8 cellular contexts compared by ENCODE assay signal in genomic region chr7:100049441-100050291, GRCh38. TPM values are rescaled to one million over a fixed set of nuclear protein-coding genes. Genes with fewer than 3 reads are reported as not detected.
DNase-seq lines count a peak whose midpoint lies in the region; ATAC-seq, FAIRE-seq and TF ChIP-seq lines count a peak whose summit lies in the region.

Gene ZSCAN21 (plus strand): TSS chr7:100049774. CDS start chr7:100057007, 7,233 bp downstream.

- no peaks in the 10 kb centered on the region for H3K36me3 ChIP-seq in endothelial cell of umbilical vein (ENCODE audit: control insufficient read depth in 2 of 2, extremely low read depth in 1 of 2, insufficient read depth in 2 of 2, low read length in 2 of 2)

- TSS peak; percentile 87 for BruUV-seq in endothelial cell of umbilical vein (replicated peaks; lab: Mats Ljungman, UMichigan)

- peak within 1 kb of the TSS; percentile 76 for H3K9ac ChIP-seq in endothelial cell of umbilical vein (replicated peaks; ENCODE audit: extremely low read depth, insufficient read depth, low read length)

- H3K79me2 ChIP-seq in endothelial cell of umbilical vein (ENCODE audit: control insufficient read depth, insufficient read depth, low read length): no peaks in the 10 kb centered on the region

- POLR2A ChIA-PET in endothelial cell of umbilical vein (lab: Charles Lee): interaction anchor here (1.0 to 1.3 kb wide), 3 partner anchors 34 to 56 kb away, joined by 3 to 6 read pairs (median 3); partner anchors contain the start of gene ZKSCAN1

- intact Hi-C loops in endothelial cell of umbilical vein (cut with micrococcal nuclease): loop anchor here (1.0 to 5.0 kb wide), 4 partner anchors 8 to 72 kb away; partner anchors contain the start of genes AZGP1, ZKSCAN1 and ZNF3

- H3K4me2 ChIP-seq in endothelial cell of umbilical vein (ENCODE audit: insufficient read depth, low read length): peak within 1 kb of the TSS; percentile 87

- DNase-seq in CMK (ENCODE audit: low read depth): peak; percentile 68
- DNase-seq in HS-27A (ENCODE audit: low read depth): peak; percentile 23
- DNase-seq in NOMO-1 treated with dmso at 0.1 percent for 144 hours (lab: John Stamatoyannopoulos, UW; ENCODE audit: unreplicated experiment): peak; percentile 66
- DNase-seq in activated CD8-positive, alpha-beta memory T cell treated with anti-CD3 and anti-CD28 coated beads, Interleukin-2, amount 50 U/mL, for 48 hours: peak; percentile 95
- peak; percentile 81 for DNase-seq in endothelial cell of umbilical vein (ENCODE audit: low read depth, low spot score)
- DNase-seq in midbrain (lab: John Stamatoyannopoulos, UW): peak; percentile 87
- peak; percentile 65 to 78 for DNase-seq in stimulated activated CD8-positive, alpha-beta memory T cell treated with anti-CD3 and anti-CD28 coated beads, Interleukin-15, amount 100 ng/mL, for 48 hours (ENCODE audit: low read depth in 2 of 2)

- dilution Hi-C loops in endothelial cell of umbilical vein (cut with MboI; ENCODE audit: extremely low pct_ligation_motif_present, low sequenced_read_pairs): no loop called here

- peak within 1 kb of the TSS; percentile 70 for H3K27ac ChIP-seq in endothelial cell of umbilical vein (ENCODE audit: insufficient read depth, low read depth, low read length)

- no peaks in the 10 kb centered on the region for H3K9me1 ChIP-seq in endothelial cell of umbilical vein (replicated peaks; ENCODE audit: control insufficient read depth, extremely low read depth, insufficient read depth, low read length)

- ATAC-seq in GM19455 (IDR thresholded peaks at IDR 0.05; ENCODE audit: unreplicated experiment): peak; percentile 92

- H4K20me1 ChIP-seq in endothelial cell of umbilical vein (replicated peaks; ENCODE audit: control insufficient read depth, extremely low read depth, insufficient read depth, low read length): no peaks in the 10 kb centered on the region

- CTCF ChIA-PET in endothelial cell of umbilical vein (lab: Charles Lee): interaction anchor here (0.8 to 9.1 kb wide), 7 partner anchors 9 to 136 kb away, joined by 3 to 158 read pairs (median 3); no protein-coding TSS in a partner anchor

- H3K4me1 ChIP-seq in endothelial cell of umbilical vein (ENCODE audit: control insufficient read depth, extremely low read depth, insufficient read depth, low read length): peaks cover 3% of the 10 kb centered on the region

- H2AFZ ChIP-seq in endothelial cell of umbilical vein (ENCODE audit: low read depth, low read length): peak within 1 kb of the TSS; percentile 82

- H3K9me3 ChIP-seq in endothelial cell of umbilical vein (replicated peaks; ENCODE audit: control insufficient read depth, insufficient read depth, low read length): no peaks in the 10 kb centered on the region

- peak; percentile 85 for TF ChIP-seq POLR2A in endothelial cell of umbilical vein (IDR thresholded peaks at IDR 0.05; ENCODE audit: low read depth, low read length)

- peak within 1 kb of the TSS; percentile 75 to 87 (median 86) for H3K4me3 ChIP-seq in endothelial cell of umbilical vein (replicated peaks in 1 of 3; ENCODE audit: insufficient read depth in 1 of 3, low read depth in 1 of 3, low read length in 3 of 3)

- H3K27me3 ChIP-seq in endothelial cell of umbilical vein (ENCODE audit: control insufficient read depth in 2 of 2, insufficient read depth in 2 of 2, low read length in 2 of 2): no peaks in the 10 kb centered on the region

- TF ChIP-seq CTCF in endothelial cell of umbilical vein (IDR thresholded peaks at IDR 0.05; ENCODE audit: extremely low read depth in 1 of 2, insufficient read depth in 1 of 2, low read depth in 1 of 2, low read length in 2 of 2): peak in 1 of 2 donors; percentile 9

- peak; percentile 88 for FAIRE-seq in endothelial cell of umbilical vein (lab: Jason Lieb, UNC)

TF ChIP-seq in endothelial cell of umbilical vein, 7 proteins besides CTCF, POLR2A, EP300 and RAD21:
- TF ChIP-seq GATA2 (IDR thresholded peaks at IDR 0.05; ENCODE audit: insufficient read depth, insufficient read length, low read depth, low read length): no peak
- peak; percentile 92 for TF ChIP-seq POLR2AphosphoS5 (IDR thresholded peaks at IDR 0.05; ENCODE audit: insufficient read depth, low read depth, low read length)

RNA-seq across cellular contexts. Expression of gene ZSCAN21, which starts in this region (rescaled TPM):
- 7.4 and 7.7 TPM in 2 replicates for total RNA-seq in endothelial cell of umbilical vein
- 6.5 and 7.7 TPM in 2 replicates for polyA plus RNA-seq in endothelial cell of umbilical vein
- 10.3 and 11.9 TPM in 2 replicates for polyA plus RNA-seq in endothelial cell of umbilical vein (2011; cell fraction: cytosol; rRNA removed)
- 8.7 and 9.3 TPM in 2 replicates for polyA plus RNA-seq in endothelial cell of umbilical vein (2011; cell fraction: nucleus; rRNA removed)
- polyA plus RNA-seq in endothelial cell of umbilical vein (2012): 6.7 and 7.0 TPM in 2 replicates
- 6.2 and 7.1 TPM in 2 replicates for polyA minus RNA-seq in endothelial cell of umbilical vein
- 2.5 TPM for polyA minus RNA-seq in endothelial cell of umbilical vein (2011; cell fraction: cytosol; rRNA and poly(A)+ RNA removed)
- polyA minus RNA-seq in endothelial cell of umbilical vein (2011; cell fraction: nucleus; rRNA and poly(A)+ RNA removed): 3.0 and 3.6 TPM in 2 replicates

Comparison
In these comparisons a context has a peak if more than half of its experiments do, and no peak if none do; other contexts are left out.
1. Peak in every context shown above with its lines: DNase-seq, ATAC-seq, H3K4me3 ChIP-seq and H3K27ac ChIP-seq.
2. DNase-seq: peak in every context shown above with its lines; median percentile 95 in activated CD8-positive, alpha-beta memory T cell treated with anti-CD3 and anti-CD28 coated beads, Interleukin-2, amount 50 U/mL, for 48 hours; 87 in midbrain; 81 in endothelial cell of umbilical vein; 72 in stimulated activated CD8-positive, alpha-beta memory T cell treated with anti-CD3 and anti-CD28 coated beads, Interleukin-15, amount 100 ng/mL, for 48 hours; 68 in CMK; 66 in NOMO-1 treated with dmso at 0.1 percent for 144 hours; 23 in HS-27A.